ENCODE assay signal across 9 cellular contexts in genomic region chr1:115677172-115677542, GRCh38. TPM values are rescaled to one million over a fixed set of nuclear protein-coding genes. Genes with fewer than 3 reads are reported as not detected.
DNase-seq lines count a peak whose midpoint lies in the region; ATAC-seq and TF ChIP-seq lines count a peak whose summit lies in the region.
"Had no signal": no experiment of that assay in that cellular context is flagged by ENCODE, and none has a peak within 500 bp of the region (broad histone marks: within the 10 kb centered on the region; RNA-seq: fewer than 3 reads in every experiment).

No MANE protein-coding gene starts in this region.

- no peak overlapping the region for H2AFZ ChIP-seq in smooth muscle cell (ENCODE audit: low read depth)

- peak; percentile 22 for ATAC-seq in effector memory CD8-positive, alpha-beta T cell (replicated peaks)
- ATAC-seq in GM21381 (IDR thresholded peaks at IDR 0.05; ENCODE audit: unreplicated experiment) (no peak), GM18867 (IDR thresholded peaks at IDR 0.05; ENCODE audit: unreplicated experiment) (no peak)

- H3K9me3 ChIP-seq in smooth muscle cell (replicated peaks; ENCODE audit: low read depth) = no peaks in the 10 kb centered on the region

- H3K4me1 ChIP-seq in smooth muscle cell (ENCODE audit: low read depth) = peaks cover 12% of the 10 kb centered on the region

- H4K20me1 ChIP-seq in smooth muscle cell (ENCODE audit: low read depth) = no peaks in the 10 kb centered on the region

- H3K9me3 Mint-ChIP-seq in effector memory CD8-positive, alpha-beta T cell = no peaks in the 10 kb centered on the region

- no peak overlapping the region for H3K9ac ChIP-seq in smooth muscle cell (ENCODE audit: low read depth)

- no peak overlapping the region for H3K4me2 ChIP-seq in smooth muscle cell

- no peaks in the 10 kb centered on the region for H3K4me1 Mint-ChIP-seq in effector memory CD8-positive, alpha-beta T cell (ENCODE audit: low read depth in 2 of 2)

- no peaks in the 10 kb centered on the region for H3K79me2 ChIP-seq in smooth muscle cell (ENCODE audit: low read depth)

- peak; percentile 29 for DNase-seq in NCI-H2029 (lab: John Stamatoyannopoulos, UW)
- DNase-seq in NCI-H2029 treated with DMSO at 0.1 percent for 48 hours (lab: John Stamatoyannopoulos, UW) = no peak
- DNase-seq in HT1080 (ENCODE audit: low read depth) = peak; percentile 41
- DNase-seq in effector memory CD8-positive, alpha-beta T cell = no peak
- DNase-seq in smooth muscle cell (lab: John Stamatoyannopoulos, UW; ENCODE audit: unreplicated experiment) = no peak
- no peak for DNase-seq in NCI-H526 treated with DMSO at 0.1 percent for 48 hours (lab: John Stamatoyannopoulos, UW)
- DNase-seq: activated CD4-positive, CD25-positive, alpha-beta regulatory T cell treated with anti-CD3 and anti-CD28 coated beads, Interleukin-2, amount 50 U/mL, for 72 hours had no signal

- H3K4me3 Mint-ChIP-seq in effector memory CD8-positive, alpha-beta T cell = no peak overlapping the region

- H3K4me3 ChIP-seq in smooth muscle cell = no peak overlapping the region

- H3K27me3 Mint-ChIP-seq in effector memory CD8-positive, alpha-beta T cell = no peaks in the 10 kb centered on the region

- peaks cover 2% of the 10 kb centered on the region for H3K36me3 Mint-ChIP-seq in effector memory CD8-positive, alpha-beta T cell (ENCODE audit: insufficient read depth)

- H3K36me3 ChIP-seq in smooth muscle cell (ENCODE audit: low read depth) = no peaks in the 10 kb centered on the region

- no peaks in the 10 kb centered on the region for H3K27me3 ChIP-seq in smooth muscle cell (ENCODE audit: low read depth)

- 74% methylated on average over 3 of the region's 3 CpGs for WGBS in smooth muscle cell (ENCODE audit: low lambda C conversion rate)

- TF ChIP-seq CTCF in smooth muscle cell (IDR thresholded peaks at IDR 0.05; ENCODE audit: borderline replicate concordance, insufficient read depth, poor library complexity, severe bottlenecking) = no peak

- H3K27ac ChIP-seq in smooth muscle cell (ENCODE audit: low read depth) = peak overlapping the region; percentile 61

- no peak overlapping the region for H3K27ac Mint-ChIP-seq in effector memory CD8-positive, alpha-beta T cell

- H3F3A ChIP-seq in smooth muscle cell (ENCODE audit: low read depth) = no peaks in the 10 kb centered on the region

RNA-seq across cellular contexts. Expression of gene VANGL1, which starts 35.4 kb away (rescaled TPM):
- total RNA-seq in HT1080 (2014; rRNA removed; shearing (Covaris generic)) = 20.0 and 32.4 TPM in 2 replicates
- polyA plus RNA-seq in HT1080 (2015; cell fraction: cytosol; rRNA removed) = 14.7 and 19.0 TPM in 2 replicates
- polyA plus RNA-seq in HT1080 (2015; cell fraction: nucleus; rRNA removed) = 22.2 and 25.7 TPM in 2 replicates
- 7.9 and 12.2 TPM in 2 replicates for total RNA-seq in smooth muscle cell
- polyA plus RNA-seq in smooth muscle cell = 5.5 and 6.5 TPM in 2 replicates

Comparison
In these comparisons a context has a peak if more than half of its experiments do, and no peak if none do; other contexts are left out.
1. DNase-seq: peak in NCI-H2029 (single experiment) and HT1080 (single experiment); none in NCI-H2029 treated with DMSO at 0.1 percent for 48 hours (single experiment), effector memory CD8-positive, alpha-beta T cell (0 of 3), smooth muscle cell (single experiment) and NCI-H526 treated with DMSO at 0.1 percent for 48 hours (single experiment).